In the genomic region with DNA sequence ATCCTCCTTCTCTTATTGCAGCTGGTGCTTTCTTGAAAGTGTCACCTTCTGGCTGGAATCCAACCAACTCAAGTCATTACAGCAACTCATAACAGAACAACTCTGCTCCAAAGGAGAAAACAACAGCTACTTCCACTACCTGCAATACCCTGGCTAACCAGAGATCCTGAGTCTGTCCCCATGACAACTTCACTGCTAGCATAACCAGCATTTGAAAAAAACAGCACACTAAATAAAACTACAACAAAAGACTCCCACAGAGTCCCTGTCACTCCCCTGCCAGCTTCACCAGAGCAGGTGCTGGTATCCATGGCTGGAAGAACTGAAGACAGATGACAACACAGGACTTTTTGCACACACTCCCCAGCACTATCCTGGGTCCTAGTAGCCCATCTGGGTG, we compare ENCODE assay signal across 15 cellular contexts.
"Had no signal": no experiment of that assay in that cellular context is flagged by ENCODE, and none has a peak within 500 bp of the region (broad histone marks: within the 10 kb centered on the region; RNA-seq: fewer than 3 reads in every experiment).

No MANE protein-coding gene starts in this region.

- DNase-seq: activated CD4-positive, alpha-beta T cell treated with anti-CD3 and anti-CD28 coated beads, Interleukin-2, amount 50 U/mL, for 4 hours; activated effector memory CD4-positive, alpha-beta T cell treated with anti-CD3 and anti-CD28 coated beads, Interleukin-2, amount 50 U/mL, for 16 hours; activated naive CD4-positive, alpha-beta T cell treated with anti-CD3 and anti-CD28 coated beads, Interleukin-2, amount 50 U/mL, for 16 hours; activated T-cell treated with anti-CD3 and anti-CD28 coated beads, Interleukin-2, amount 50 U/mL, for 72 hours; aorta; brain microvascular endothelial cell; central memory CD4-positive, alpha-beta T cell; erythroblast; hypothalamus; lower lobe of right lung; natural killer cell; occipital lobe; WERI-Rb-1 had no signal

- H3K4me1 ChIP-seq: lower lobe of right lung, tibial nerve, vagina had no signal

- H3K9me3 ChIP-seq: lower lobe of right lung, vagina had no signal

- H3K27ac ChIP-seq: brain microvascular endothelial cell, lower lobe of right lung, tibial nerve, vagina, WERI-Rb-1 had no signal

- H3K27me3 ChIP-seq: brain microvascular endothelial cell, tibial nerve, vagina had no signal

- H3K36me3 ChIP-seq: brain microvascular endothelial cell, lower lobe of right lung, tibial nerve, vagina, WERI-Rb-1 had no signal

- H3K4me3 ChIP-seq: lower lobe of right lung, tibial nerve, vagina had no signal
